9 cellular contexts compared by ENCODE assay signal in genomic region chr9:137457406-137458193, GRCh38. TPM values are rescaled to one million over a fixed set of nuclear protein-coding genes. Genes with fewer than 3 reads are reported as not detected.
DNase-seq lines count a peak whose midpoint lies in the region; ATAC-seq and TF ChIP-seq lines count a peak whose summit lies in the region.
"Had no signal": no experiment of that assay in that cellular context is flagged by ENCODE, and none has a peak within 500 bp of the region (broad histone marks: within the 10 kb centered on the region; RNA-seq: fewer than 3 reads in every experiment).

No MANE protein-coding gene starts in this region.

- H3K4me1 Mint-ChIP-seq in activated T-cell treated with anti-CD3 and anti-CD28 coated beads, Interleukin-2, amount 50 U/mL, for 4 hours (ENCODE audit: low read depth), result peaks cover 50% of the 10 kb centered on the region

- no peaks in the 10 kb centered on the region for H3K9me2 ChIP-seq in HCT116 (ENCODE audit: insufficient read depth)

- POLR2A ChIA-PET in HCT116 (lab: Charles Lee), result no interaction called here

- in situ Hi-C loops in KBM-7 (cut with MboI; ENCODE audit: low pct_unique_long_range_greater_than_20kb, low sequenced_read_pairs), result no loop called here

- intact Hi-C loops in HCT116 (cut with micrococcal nuclease) (no loop called here), sigmoid colon (cut with DNase I) (loop anchor here (5.0 to 10.0 kb wide), 2 partner anchors 35 to 147 kb away; partner anchors contain the start of genes ARRDC1, EXD3 and NOXA1)

- RAD21 ChIA-PET in HCT116 (lab: Charles Lee; ENCODE audit: low non-redundant PET in 1 of 2, low total read pairs in 2 of 2, uncharacterized antibody in 2 of 2, unreplicated experiment in 2 of 2), result no interaction called here

- H3K4me1 ChIP-seq in HCT116 (ENCODE audit: control insufficient read depth in 1 of 2, insufficient read depth in 2 of 2, low read length in 2 of 2) (peaks cover 29 to 74% of the 10 kb centered on the region in 2 experiments), cardiac muscle cell (ENCODE audit: low read depth) (peaks cover 12% of the 10 kb centered on the region), sigmoid colon (peaks cover 0 to 52% (median 42%) of the 10 kb centered on the region in 4 donors)

- no peaks in the 10 kb centered on the region for H3K27me3 ChIP-seq in HCT116 (ENCODE audit: insufficient read depth, low read length)
- H3K27me3 ChIP-seq in cardiac muscle cell, result peaks cover 12% of the 10 kb centered on the region
- H3K27me3 ChIP-seq in sigmoid colon, result no peaks in the 10 kb centered on the region

- H3K4me3 Mint-ChIP-seq in activated T-cell treated with anti-CD3 and anti-CD28 coated beads, Interleukin-2, amount 50 U/mL, for 4 hours, result peak overlapping the region; percentile 62

- H2AFZ ChIP-seq in HCT116 (ENCODE audit: low read depth, low read length, poor library complexity, severe bottlenecking), result no peak overlapping the region

- H3K36me3 ChIP-seq in HCT116 (ENCODE audit: control insufficient read depth in 1 of 2, insufficient read depth in 2 of 2, low read length in 2 of 2), result peaks cover 11 to 34% of the 10 kb centered on the region in 2 experiments; a peak in 2 of 4 replicates
- no peaks in the 10 kb centered on the region for H3K36me3 ChIP-seq in cardiac muscle cell
- H3K36me3 ChIP-seq in sigmoid colon, result peaks cover 0 to 11% (median 1%) of the 10 kb centered on the region in 4 donors

- WGBS in sigmoid colon, 2 donors, result 88 to 95% methylated on average over 44 of the region's 44 CpGs

- DNase-seq in HCT116 (ENCODE audit: low read depth, low spot score) (no peak), cardiac muscle cell (ENCODE audit: low read depth in 1 of 2, low spot score in 1 of 2) (no peak), sigmoid colon (no peak), KBM-7 (no peak), activated gamma-delta T cell (lab: John Stamatoyannopoulos, UW) (no peak), KG1 (lab: John Stamatoyannopoulos, UW) (no peak)
- peak; percentile 4 for DNase-seq in activated T-cell treated with anti-CD3 and anti-CD28 coated beads, Interleukin-2, amount 50 U/mL, for 4 hours

- peak overlapping the region; percentile 94 for H3K4me2 ChIP-seq in HCT116 (ENCODE audit: low read length)

- peaks cover 4% of the 10 kb centered on the region; the same call in 1 of the 2 replicates for H4K20me1 ChIP-seq in HCT116 (ENCODE audit: insufficient read depth)

- H3K4me3 ChIP-seq in HCT116 (replicated peaks in 1 of 2; ENCODE audit: low read depth in 1 of 2, low read length in 2 of 2), result peak overlapping the region; percentile 75 to 94
- peak overlapping the region; percentile 51 for H3K4me3 ChIP-seq in cardiac muscle cell
- peak overlapping the region in 3 of 4 donors; percentile 48 to 79 (median 75) for H3K4me3 ChIP-seq in sigmoid colon

- H3K79me2 ChIP-seq in HCT116 (ENCODE audit: insufficient read depth, low read length), result peaks cover 44% of the 10 kb centered on the region

- H3K9me3 Mint-ChIP-seq in activated T-cell treated with anti-CD3 and anti-CD28 coated beads, Interleukin-2, amount 50 U/mL, for 4 hours, result no peaks in the 10 kb centered on the region

- H3K27ac ChIP-seq in HCT116 (ENCODE audit: low read depth, low read length) (peak overlapping the region; percentile 81; the same call in 1 of the 2 replicates), cardiac muscle cell (no peak overlapping the region), sigmoid colon (peak overlapping the region in 3 of 4 donors; percentile 59 to 80 (median 70))

- H3K27me3 Mint-ChIP-seq in activated T-cell treated with anti-CD3 and anti-CD28 coated beads, Interleukin-2, amount 50 U/mL, for 4 hours (ENCODE audit: low read depth), result no peaks in the 10 kb centered on the region

- ATAC-seq in HCT116 (no peak), esophagus mucosa (no peak)
- ATAC-seq in activated T-cell treated with anti-CD3 and anti-CD28 coated beads, Interleukin-2, amount 50 U/mL, for 4 hours, result no peak

- CTCF ChIA-PET in HCT116 (lab: Charles Lee), result no interaction called here

- TF ChIP-seq POLR2A in HCT116 (IDR thresholded peaks at IDR 0.05; ENCODE audit: borderline replicate concordance, extremely low read depth, insufficient read depth, insufficient read length), result no peak
- no peak for TF ChIP-seq POLR2A in sigmoid colon (IDR thresholded peaks at IDR 0.05)

- H3K9me3 ChIP-seq in HCT116 (ENCODE audit: control insufficient read depth in 1 of 2, insufficient read depth in 1 of 2, low read depth in 1 of 2, low read length in 2 of 2) (no peaks in the 10 kb centered on the region), cardiac muscle cell (ENCODE audit: low read depth) (no peaks in the 10 kb centered on the region), sigmoid colon (no peaks in the 10 kb centered on the region)

- H3K9ac ChIP-seq in HCT116 (ENCODE audit: low read length), result peak overlapping the region; percentile 98

- TF ChIP-seq RAD21 in HCT116 (IDR thresholded peaks at IDR 0.05; ENCODE audit: low read depth), result no peak

- TSS peak; percentile 50 for BruUV-seq in HCT116 (replicated peaks; lab: Mats Ljungman, UMichigan)

- no peak for TF ChIP-seq EP300 in sigmoid colon (IDR thresholded peaks at IDR 0.05)

- TF ChIP-seq CTCF in HCT116 (IDR thresholded peaks at IDR 0.05 in 2 of 3, conservative IDR thresholded peaks at IDR 0.05 in 1 of 3; ENCODE audit: borderline replicate concordance in 1 of 3, insufficient read depth in 1 of 3, low read depth in 2 of 3, low read length in 2 of 3), result no peak
- TF ChIP-seq CTCF in cardiac muscle cell (IDR thresholded peaks at IDR 0.05; ENCODE audit: low read depth, low read length), result no peak
- no peak for TF ChIP-seq CTCF in sigmoid colon (IDR thresholded peaks at IDR 0.05)

- H3K36me3 Mint-ChIP-seq in activated T-cell treated with anti-CD3 and anti-CD28 coated beads, Interleukin-2, amount 50 U/mL, for 4 hours (ENCODE audit: insufficient read depth), result peaks cover 3% of the 10 kb centered on the region

TF ChIP-seq in HCT116, 20 proteins besides CTCF, POLR2A, EP300 and RAD21:
- TF ChIP-seq CBX3 (IDR thresholded peaks at IDR 0.05; ENCODE audit: low read depth) (no peak), SRF (IDR thresholded peaks at IDR 0.05; ENCODE audit: low read depth) (no peak), EZH2phosphoT487 (IDR thresholded peaks at IDR 0.05; ENCODE audit: borderline replicate concordance) (no peak)

RNA-seq across cellular contexts. Expression of gene NSMF, which starts 1.5 kb away (rescaled TPM):
- 81.9 TPM for total RNA-seq in HCT116 (2021; ENCODE audit: unreplicated experiment)
- 55.6 and 65.9 TPM in 2 replicates for polyA plus RNA-seq in HCT116 (2012)
- 10 to 100 TPM; 69.5 to 89.1 (median 87.7) TPM for total RNA-seq in activated T-cell treated with anti-CD3 and anti-CD28 coated beads, Interleukin-2, amount 50 U/mL, for 4 hours
- 75.6 and 107 TPM in 2 replicates for total RNA-seq in cardiac muscle cell
- 73.0 and 113 TPM in 2 replicates for polyA plus RNA-seq in cardiac muscle cell
- 10 to 100 TPM; 21.8 to 33.8 (median 27.4) TPM for total RNA-seq in sigmoid colon
- polyA plus RNA-seq in sigmoid colon, result 10 to 100 TPM; 24.0 to 50.4 (median 42.4) TPM
- 13.9 TPM for total RNA-seq in esophagus mucosa

RNA-seq across cellular contexts. Expression of gene ENTPD8, which starts 16.4 kb away (rescaled TPM):
- total RNA-seq in HCT116 (2021; ENCODE audit: unreplicated experiment) (1.7 TPM), cardiac muscle cell (0.51 and 0.56 TPM in 2 replicates), sigmoid colon (under 1 TPM in 1 of 4 donors, not detected in 3; 0.71 TPM), esophagus mucosa (not detected)
- 1.5 and 1.8 TPM in 2 replicates for polyA plus RNA-seq in HCT116 (2012)
- total RNA-seq in activated T-cell treated with anti-CD3 and anti-CD28 coated beads, Interleukin-2, amount 50 U/mL, for 4 hours, result not detected
- polyA plus RNA-seq in cardiac muscle cell (0.15 and 1.7 TPM in 2 replicates), sigmoid colon (10 to 100 TPM; 32.4 to 65.3 (median 44.4) TPM)
- total RNA-seq: lower leg skin had no signal

RNA-seq across cellular contexts. Expression of gene NOXA1, which starts 34.4 kb away (rescaled TPM):
- 13.2 TPM for total RNA-seq in HCT116 (2021; ENCODE audit: unreplicated experiment)
- 6.2 and 6.5 TPM in 2 replicates for polyA plus RNA-seq in HCT116 (2012)
- under 1 TPM; 0.34 to 0.82 (median 0.46) TPM for total RNA-seq in activated T-cell treated with anti-CD3 and anti-CD28 coated beads, Interleukin-2, amount 50 U/mL, for 4 hours
- 6.8 and 12.0 TPM in 2 replicates for total RNA-seq in cardiac muscle cell
- 8.1 and 14.9 TPM in 2 replicates for polyA plus RNA-seq in cardiac muscle cell
- total RNA-seq in sigmoid colon, result 1 to 10 TPM; 1.4 to 3.3 (median 2.9) TPM
- polyA plus RNA-seq in sigmoid colon, result 10 to 100 TPM; 15.0 to 16.4 (median 15.4) TPM
- 5.5 TPM for total RNA-seq in esophagus mucosa

RNA-seq across cellular contexts. Expression of gene EXD3, which starts 34.6 kb away (rescaled TPM):
- total RNA-seq in HCT116 (2021; ENCODE audit: unreplicated experiment) (25.4 TPM), cardiac muscle cell (14.3 and 72.1 TPM in 2 replicates), sigmoid colon (10 to 100 TPM in 2 of 4 donors, 1 to 10 TPM in 2; 8.9 to 25.5 (median 11.8) TPM), esophagus mucosa (8.1 TPM)
- 19.3 and 20.2 TPM in 2 replicates for polyA plus RNA-seq in HCT116 (2012)
- total RNA-seq in activated T-cell treated with anti-CD3 and anti-CD28 coated beads, Interleukin-2, amount 50 U/mL, for 4 hours, result 1 to 10 TPM; 1.7 to 2.8 (median 2.5) TPM
- polyA plus RNA-seq in cardiac muscle cell (32.3 and 52.4 TPM in 2 replicates), sigmoid colon (10 to 100 TPM; 18.0 to 29.7 (median 26.6) TPM)
